Comparison of ENCODE assay signal across 9 cellular contexts in the genomic region with DNA sequence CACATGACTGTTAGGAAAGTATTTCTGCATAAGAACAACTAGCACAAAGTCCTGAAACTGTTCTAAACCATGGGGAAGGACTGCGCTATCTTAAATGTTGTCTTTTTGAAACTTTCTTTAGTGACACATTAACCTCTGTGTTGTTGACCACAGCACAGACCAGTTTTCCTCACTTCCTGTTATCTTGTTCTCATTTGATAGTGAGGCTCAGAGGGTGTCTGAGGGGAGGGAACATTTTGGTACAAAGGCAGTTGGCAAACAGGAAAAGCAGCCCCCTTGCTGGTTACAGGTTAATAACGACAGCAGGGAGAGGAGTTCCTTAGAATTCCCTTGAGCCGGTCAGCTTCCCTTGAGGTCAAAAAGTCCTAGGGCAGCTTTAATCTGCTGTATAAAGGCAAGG.
A peak's percentile ranks its signal among the peaks of the same experiment; 100 is the strongest.
DNase-seq lines count a peak whose midpoint lies in the region; ATAC-seq, FAIRE-seq and TF ChIP-seq lines count a peak whose summit lies in the region.
"Had no signal": no experiment of that assay in that cellular context is flagged by ENCODE, and none has a peak within 500 bp of the region (broad histone marks: within the 10 kb centered on the region; RNA-seq: fewer than 3 reads in every experiment).

No MANE protein-coding gene starts in this region.

- no peaks in the 10 kb centered on the region for H3K27me3 Mint-ChIP-seq in WTC11 (ENCODE audit: low read depth)
- H3K27me3 Mint-ChIP-seq in activated CD8-positive, alpha-beta T cell treated with anti-CD3 and anti-CD28 coated beads for 36 hours, result no peaks in the 10 kb centered on the region

- H3K36me3 Mint-ChIP-seq in WTC11, result no peaks in the 10 kb centered on the region
- H3K36me3 Mint-ChIP-seq in activated CD8-positive, alpha-beta T cell treated with anti-CD3 and anti-CD28 coated beads for 36 hours (ENCODE audit: low read depth), result no peaks in the 10 kb centered on the region

- no peak for TF ChIP-seq POLR2A in H54 (IDR thresholded peaks at IDR 0.05; ENCODE audit: low read depth, low read length)

- FAIRE-seq in H54 (lab: Jason Lieb, UNC), result no peak

- peaks cover 7% of the 10 kb centered on the region for H3K9me3 Mint-ChIP-seq in WTC11
- H3K9me3 Mint-ChIP-seq in activated CD8-positive, alpha-beta T cell treated with anti-CD3 and anti-CD28 coated beads for 36 hours, result peaks cover 6% of the 10 kb centered on the region

- TF ChIP-seq CTCF in WTC11 (IDR thresholded peaks at IDR 0.05), result no peak
- TF ChIP-seq CTCF in activated CD8-positive, alpha-beta T cell treated with anti-CD3 and anti-CD28 coated beads for 36 hours (IDR thresholded peaks at IDR 0.05), result no peak

- ATAC-seq in GM19468 (IDR thresholded peaks at IDR 0.05; ENCODE audit: extremely low read depth, unreplicated experiment) (peak; percentile 99), HG03108 (IDR thresholded peaks at IDR 0.05; ENCODE audit: unreplicated experiment) (peak; percentile 99), WTC11 (peak; percentile 93)
- ATAC-seq in activated CD8-positive, alpha-beta T cell treated with anti-CD3 and anti-CD28 coated beads for 36 hours, result no peak

- H3K4me1 Mint-ChIP-seq in WTC11, result peaks cover 12% of the 10 kb centered on the region
- no peaks in the 10 kb centered on the region for H3K4me1 Mint-ChIP-seq in activated CD8-positive, alpha-beta T cell treated with anti-CD3 and anti-CD28 coated beads for 36 hours (ENCODE audit: low read depth)

- POLR2A ChIA-PET in WTC11 (lab: Charles Lee), result no interaction called here
- POLR2A ChIA-PET in activated CD8-positive, alpha-beta T cell treated with anti-CD3 and anti-CD28 coated beads for 36 hours (lab: Charles Lee), result no interaction called here

- no peak overlapping the region for H3K27ac Mint-ChIP-seq in WTC11
- H3K27ac Mint-ChIP-seq in activated CD8-positive, alpha-beta T cell treated with anti-CD3 and anti-CD28 coated beads for 36 hours, result no peak overlapping the region

- DNase-seq in CMK (ENCODE audit: low read depth) (peak; percentile 76), WTC11 (ENCODE audit: low spot score) (no peak), H54 (ENCODE audit: insufficient read length, low spot score) (no peak), Ammon's horn (ENCODE audit: low spot score) (no peak), epidermal melanocyte (ENCODE audit: insufficient read length, low spot score) (no peak)
- DNase-seq in activated CD8-positive, alpha-beta T cell treated with anti-CD3 and anti-CD28 coated beads for 36 hours, result no peak
- DNase-seq: NCI-H446 treated with DMSO at 0.1 percent for 48 hours had no signal

- CTCF ChIA-PET in WTC11 (lab: Charles Lee), result interaction anchor here (0.9 to 2.4 kb wide), 4 partner anchors 11 to 662 kb away, joined by 3 to 13 read pairs (median 4); no protein-coding TSS in a partner anchor
- CTCF ChIA-PET in activated CD8-positive, alpha-beta T cell treated with anti-CD3 and anti-CD28 coated beads for 36 hours (lab: Charles Lee), result no interaction called here

- intact Hi-C loops in activated CD8-positive, alpha-beta T cell treated with anti-CD3 and anti-CD28 coated beads for 36 hours (cut with micrococcal nuclease), result no loop called here

- no peak overlapping the region for H3K4me3 Mint-ChIP-seq in WTC11
- H3K4me3 Mint-ChIP-seq in activated CD8-positive, alpha-beta T cell treated with anti-CD3 and anti-CD28 coated beads for 36 hours, result no peak overlapping the region

TF ChIP-seq in WTC11, 78 proteins besides CTCF, POLR2A, EP300 and RAD21:
- no peak for TF ChIP-seq SP1 (CRISPR knock-in tag; conservative IDR thresholded peaks at IDR 0.05)
- TF ChIP-seq ELF4 (CRISPR knock-in tag; IDR thresholded peaks at IDR 0.05; ENCODE audit: low read depth), result no peak
TF ChIP-seq in WTC11: peak in this region for 0.
